In genomic region chr9:135505406-135506187, GRCh38 we compare ENCODE assay signal across 16 cellular contexts. TPM values are rescaled to one million over a fixed set of nuclear protein-coding genes. Genes with fewer than 3 reads are reported as not detected.
DNase-seq lines count a peak whose midpoint lies in the region; ATAC-seq and TF ChIP-seq lines count a peak whose summit lies in the region.
"Had no signal": no experiment of that assay in that cellular context is flagged by ENCODE, and none has a peak within 500 bp of the region (broad histone marks: within the 10 kb centered on the region; RNA-seq: fewer than 3 reads in every experiment).

No MANE protein-coding gene starts in this region.

- peak overlapping the region in 4 of 8 donors; percentile 33 to 52 (median 46) for H3K27ac ChIP-seq in spleen
- H3K27ac ChIP-seq: heart left ventricle, neutrophil had no signal

- H3K36me3 ChIP-seq in spleen = peaks cover 0 to 39% (median 29%) of the 10 kb centered on the region in 6 donors

- TF ChIP-seq POLR2A in spleen (IDR thresholded peaks at IDR 0.05) = no peak

- H3K4me3 ChIP-seq in spleen = no peak overlapping the region
- H3K4me3 ChIP-seq: heart left ventricle had no signal

- H3K27me3 ChIP-seq in spleen (replicated peaks in 1 of 7) = no peaks in the 10 kb centered on the region
- H3K27me3 ChIP-seq: heart left ventricle had no signal

- H3K4me3 Mint-ChIP-seq in T-helper 17 cell = peak overlapping the region; percentile 19
- H3K4me3 Mint-ChIP-seq: activated naive CD8-positive, alpha-beta T cell; CD4-positive, alpha-beta memory T cell; central memory CD8-positive, alpha-beta T cell had no signal

- H3K4me1 ChIP-seq in spleen = peaks cover 11 to 55% (median 30%) of the 10 kb centered on the region in 6 donors

- DNase-seq in T-helper 17 cell = no peak
- DNase-seq in left kidney (ENCODE audit: low read depth, low spot score) = peak; percentile 89
- peak; percentile 74 for DNase-seq in spleen
- no peak for DNase-seq in C1 segment of cervical spinal cord (lab: John Stamatoyannopoulos, UW)

- H3K27ac Mint-ChIP-seq in T-helper 17 cell = no peak overlapping the region
- H3K27ac Mint-ChIP-seq: activated naive CD8-positive, alpha-beta T cell had no signal

- ATAC-seq in T-helper 17 cell (no peak), GM19463 (IDR thresholded peaks at IDR 0.05; ENCODE audit: unreplicated experiment) (no peak)

- no peaks in the 10 kb centered on the region for H3K9me3 ChIP-seq in T-helper 17 cell (ENCODE audit: control insufficient read depth, low read length, poor library complexity, severe bottlenecking)
- peaks cover 0 to 27% (median 20%) of the 10 kb centered on the region in 8 donors for H3K9me3 ChIP-seq in spleen
- H3K9me3 ChIP-seq: neutrophil had no signal

- H3K36me3 Mint-ChIP-seq in T-helper 17 cell (ENCODE audit: low read depth) = peaks cover 2% of the 10 kb centered on the region

- intact Hi-C loops in spleen (cut with DNase I; ENCODE audit: low total_unique reads) = no loop called here

- TF ChIP-seq CTCF in spleen (IDR thresholded peaks at IDR 0.05 in 8 of 11, conservative IDR thresholded peaks at IDR 0.05 in 3 of 11) = no peak

- H3K4me1 Mint-ChIP-seq in T-helper 17 cell = peaks cover 9% of the 10 kb centered on the region

- no peaks in the 10 kb centered on the region for H3K27me3 Mint-ChIP-seq in T-helper 17 cell
- H3K27me3 Mint-ChIP-seq: activated naive CD8-positive, alpha-beta T cell; CD4-positive, alpha-beta memory T cell; central memory CD8-positive, alpha-beta T cell had no signal

- 79 to 92% (median 92%) methylated on average over 14 to 24 of the region's 24 CpGs for WGBS in spleen, 5 donors

RNA-seq across cellular contexts. Expression of gene MRPS2, which starts 5.1 kb away (rescaled TPM):
- total RNA-seq in T-helper 17 cell (10 to 100 TPM; 22.3 to 25.0 TPM), spleen (10 to 100 TPM; 19.2 to 34.1 (median 24.1) TPM)
- polyA plus RNA-seq in spleen = 10 to 100 TPM; 29.8 to 40.6 (median 34.5) TPM

RNA-seq across cellular contexts. Expression of gene LCN1, which starts 15.6 kb away (rescaled TPM):
- total RNA-seq in T-helper 17 cell = not detected
- not detected for total RNA-seq in spleen
- under 1 TPM in 1 of 3 donors, not detected in 2; 0.09 TPM for polyA plus RNA-seq in spleen
- total RNA-seq: CD4-positive, alpha-beta memory T cell; epithelial cell of proximal tubule; fibroblast of villous mesenchyme; left lobe of liver; mononuclear cell; T-helper 2 cell treated with Interferon-gamma antibody and Interleukin-4, amounts not matched to agents 100 ng/mL and 5 ng/mL, for 36 hours had no signal
- polyA plus RNA-seq: CD4-positive, alpha-beta memory T cell; small intestine had no signal

RNA-seq across cellular contexts. Expression of gene PPP1R26, which starts 26.0 kb away (rescaled TPM):
- total RNA-seq in T-helper 17 cell (1 to 10 TPM; 2.1 to 2.6 TPM), spleen (10 to 100 TPM in 2 of 7 donors, 1 to 10 TPM in 5; 6.7 to 18.7 (median 9.7) TPM)
- 1 to 10 TPM; 1.8 to 4.5 (median 2.3) TPM for polyA plus RNA-seq in spleen

RNA-seq across cellular contexts. Expression of gene OBP2A, which starts 40.3 kb away (rescaled TPM):
- not detected for total RNA-seq in T-helper 17 cell
- total RNA-seq in spleen = under 1 TPM in 1 of 7 donors, not detected in 6; 0.40 TPM
- polyA plus RNA-seq in spleen = not detected
- total RNA-seq: CD4-positive, alpha-beta memory T cell; epithelial cell of proximal tubule; fibroblast of villous mesenchyme; heart left ventricle; left lobe of liver; mononuclear cell; T-helper 2 cell treated with Interferon-gamma antibody and Interleukin-4, amounts not matched to agents 100 ng/mL and 5 ng/mL, for 36 hours had no signal
- polyA plus RNA-seq: CD4-positive, alpha-beta memory T cell; heart left ventricle; small intestine had no signal

RNA-seq across cellular contexts. Expression of gene PAEP, which starts 56.0 kb away (rescaled TPM):
- total RNA-seq in T-helper 17 cell (not detected), spleen (not detected)
- not detected for polyA plus RNA-seq in spleen
- total RNA-seq: CD4-positive, alpha-beta memory T cell; epithelial cell of proximal tubule; fibroblast of villous mesenchyme; heart left ventricle; left lobe of liver; mononuclear cell; T-helper 2 cell treated with Interferon-gamma antibody and Interleukin-4, amounts not matched to agents 100 ng/mL and 5 ng/mL, for 36 hours had no signal
- polyA plus RNA-seq: CD4-positive, alpha-beta memory T cell; heart left ventricle; small intestine had no signal

Comparison
In these comparisons a context has a peak if more than half of its experiments do, and no peak if none do; other contexts are left out.
1. DNase-seq: peak in left kidney (single experiment) and spleen (single experiment); none in T-helper 17 cell (0 of 3) and C1 segment of cervical spinal cord (0 of 14).